Comparison of ENCODE assay signal across 8 cellular contexts in genomic region chr4:140049024-140049923, GRCh38.
A peak's percentile ranks its signal among the peaks of the same experiment; 100 is the strongest.
DNase-seq lines count a peak whose midpoint lies in the region; ATAC-seq and TF ChIP-seq lines count a peak whose summit lies in the region.

No MANE protein-coding gene starts in this region.

- intact Hi-C loops in head of caudate nucleus (cut with DNase I) (loop anchor here (10.0 kb wide), 1 partner anchor 46 kb away; no protein-coding TSS in a partner anchor), aorta (cut with DNase I) (loop anchor here (2.0 to 5.0 kb wide), 4 partner anchors 102 to 307 kb away; no protein-coding TSS in a partner anchor)

- DNase-seq in GM03348 (ENCODE audit: low spot score): peak; percentile 47
- peak; percentile 91 for DNase-seq in Jurkat, Clone E6-1 (ENCODE audit: low read depth, low spot score)
- peak; percentile 78 for DNase-seq in OCI-M2 (lab: John Stamatoyannopoulos, UW; ENCODE audit: unreplicated experiment)
- peak; percentile 51 for DNase-seq in activated naive CD8-positive, alpha-beta T cell treated with anti-CD3 and anti-CD28 coated beads for 36 hours
- peak; percentile 21 to 86 (median 59) for DNase-seq in head of caudate nucleus
- peak in 1 of 2 donors; percentile 46 for DNase-seq in aorta

- H3K27me3 ChIP-seq in neutrophil (no peaks in the 10 kb centered on the region), aorta (ENCODE audit: control insufficient read depth in 1 of 2, insufficient read depth in 2 of 2, low read length in 1 of 2) (no peaks in the 10 kb centered on the region)

- H3K36me3 ChIP-seq in neutrophil (no peaks in the 10 kb centered on the region), aorta (ENCODE audit: control insufficient read depth in 1 of 2, insufficient read depth in 2 of 2, low read length in 1 of 2) (no peaks in the 10 kb centered on the region)

- H3K27ac ChIP-seq in neutrophil: peak overlapping the region; percentile 64
- peak overlapping the region in 1 of 2 donors; percentile 1 for H3K27ac ChIP-seq in aorta (ENCODE audit: low read depth in 1 of 2, low read length in 2 of 2)

- H3K27me3 Mint-ChIP-seq in activated naive CD8-positive, alpha-beta T cell treated with anti-CD3 and anti-CD28 coated beads for 36 hours: no peaks in the 10 kb centered on the region

- H3K9me3 Mint-ChIP-seq in activated naive CD8-positive, alpha-beta T cell treated with anti-CD3 and anti-CD28 coated beads for 36 hours: no peaks in the 10 kb centered on the region

- H3K4me1 ChIP-seq in neutrophil (ENCODE audit: control insufficient read depth in 1 of 2, insufficient read depth in 1 of 2, low read depth in 1 of 2, low read length in 1 of 2): peaks cover 49 to 50% of the 10 kb centered on the region in 2 experiments
- H3K4me1 ChIP-seq in aorta (ENCODE audit: control insufficient read depth in 1 of 2, insufficient read depth in 2 of 2, low read length in 2 of 2): peaks cover 3 to 6% of the 10 kb centered on the region in 2 donors

- no peak for TF ChIP-seq CTCF in neutrophil (IDR thresholded peaks at IDR 0.05)

- H3K4me3 ChIP-seq in Jurkat, Clone E6-1 (ENCODE audit: low read length): peak overlapping the region; percentile 58
- H3K4me3 ChIP-seq in neutrophil (ENCODE audit: low read depth in 1 of 2, low read length in 1 of 2) (peak overlapping the region; percentile 47 to 60), aorta (ENCODE audit: low read length in 2 of 2) (peak overlapping the region; percentile 7 to 55)

- peak overlapping the region; percentile 69 for H3K27ac Mint-ChIP-seq in activated naive CD8-positive, alpha-beta T cell treated with anti-CD3 and anti-CD28 coated beads for 36 hours

- H3K36me3 Mint-ChIP-seq in activated naive CD8-positive, alpha-beta T cell treated with anti-CD3 and anti-CD28 coated beads for 36 hours: no peaks in the 10 kb centered on the region

- ATAC-seq in aorta (ENCODE audit: low FRiP score) (peak; percentile 80), HG03097 (IDR thresholded peaks at IDR 0.05; ENCODE audit: low FRiP score, unreplicated experiment) (no peak)

- WGBS in aorta, 2 donors: 10 to 16% methylated on average over 14 of the region's 14 CpGs

- H3K4me3 Mint-ChIP-seq in activated naive CD8-positive, alpha-beta T cell treated with anti-CD3 and anti-CD28 coated beads for 36 hours: peak overlapping the region; percentile 83

- H3K4me1 Mint-ChIP-seq in activated naive CD8-positive, alpha-beta T cell treated with anti-CD3 and anti-CD28 coated beads for 36 hours: peaks cover 54% of the 10 kb centered on the region

- H3K9me3 ChIP-seq in neutrophil (no peaks in the 10 kb centered on the region), aorta (ENCODE audit: control insufficient read depth, low read length) (no peaks in the 10 kb centered on the region)
